Comparison of ENCODE assay signal across 1 cellular context in the genomic region with DNA sequence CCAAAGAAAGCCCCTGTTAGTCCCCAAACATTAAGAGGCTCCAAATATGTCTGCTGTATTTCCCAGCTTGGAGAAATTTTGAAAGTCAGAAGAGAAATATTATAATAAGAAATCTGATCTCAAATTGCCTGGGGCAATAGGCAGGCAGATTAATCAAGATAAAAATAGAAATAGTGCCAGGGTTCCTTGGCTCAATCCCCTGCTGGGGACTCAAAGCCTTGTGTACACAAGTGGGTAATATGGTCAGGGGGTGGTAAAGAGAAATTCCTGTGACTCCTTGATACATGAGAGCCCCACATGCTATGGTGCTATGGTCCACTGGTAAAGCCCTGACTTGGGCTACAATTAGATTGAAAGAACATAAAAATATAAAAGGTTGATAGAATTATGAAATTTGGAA.
TF ChIP-seq lines count a peak whose summit lies in the region.

No MANE protein-coding gene starts in this region.

TF ChIP-seq in GM23338, 12 proteins besides CTCF, POLR2A, EP300 and RAD21 (continued from another document):
- TF ChIP-seq, protein P1, sequence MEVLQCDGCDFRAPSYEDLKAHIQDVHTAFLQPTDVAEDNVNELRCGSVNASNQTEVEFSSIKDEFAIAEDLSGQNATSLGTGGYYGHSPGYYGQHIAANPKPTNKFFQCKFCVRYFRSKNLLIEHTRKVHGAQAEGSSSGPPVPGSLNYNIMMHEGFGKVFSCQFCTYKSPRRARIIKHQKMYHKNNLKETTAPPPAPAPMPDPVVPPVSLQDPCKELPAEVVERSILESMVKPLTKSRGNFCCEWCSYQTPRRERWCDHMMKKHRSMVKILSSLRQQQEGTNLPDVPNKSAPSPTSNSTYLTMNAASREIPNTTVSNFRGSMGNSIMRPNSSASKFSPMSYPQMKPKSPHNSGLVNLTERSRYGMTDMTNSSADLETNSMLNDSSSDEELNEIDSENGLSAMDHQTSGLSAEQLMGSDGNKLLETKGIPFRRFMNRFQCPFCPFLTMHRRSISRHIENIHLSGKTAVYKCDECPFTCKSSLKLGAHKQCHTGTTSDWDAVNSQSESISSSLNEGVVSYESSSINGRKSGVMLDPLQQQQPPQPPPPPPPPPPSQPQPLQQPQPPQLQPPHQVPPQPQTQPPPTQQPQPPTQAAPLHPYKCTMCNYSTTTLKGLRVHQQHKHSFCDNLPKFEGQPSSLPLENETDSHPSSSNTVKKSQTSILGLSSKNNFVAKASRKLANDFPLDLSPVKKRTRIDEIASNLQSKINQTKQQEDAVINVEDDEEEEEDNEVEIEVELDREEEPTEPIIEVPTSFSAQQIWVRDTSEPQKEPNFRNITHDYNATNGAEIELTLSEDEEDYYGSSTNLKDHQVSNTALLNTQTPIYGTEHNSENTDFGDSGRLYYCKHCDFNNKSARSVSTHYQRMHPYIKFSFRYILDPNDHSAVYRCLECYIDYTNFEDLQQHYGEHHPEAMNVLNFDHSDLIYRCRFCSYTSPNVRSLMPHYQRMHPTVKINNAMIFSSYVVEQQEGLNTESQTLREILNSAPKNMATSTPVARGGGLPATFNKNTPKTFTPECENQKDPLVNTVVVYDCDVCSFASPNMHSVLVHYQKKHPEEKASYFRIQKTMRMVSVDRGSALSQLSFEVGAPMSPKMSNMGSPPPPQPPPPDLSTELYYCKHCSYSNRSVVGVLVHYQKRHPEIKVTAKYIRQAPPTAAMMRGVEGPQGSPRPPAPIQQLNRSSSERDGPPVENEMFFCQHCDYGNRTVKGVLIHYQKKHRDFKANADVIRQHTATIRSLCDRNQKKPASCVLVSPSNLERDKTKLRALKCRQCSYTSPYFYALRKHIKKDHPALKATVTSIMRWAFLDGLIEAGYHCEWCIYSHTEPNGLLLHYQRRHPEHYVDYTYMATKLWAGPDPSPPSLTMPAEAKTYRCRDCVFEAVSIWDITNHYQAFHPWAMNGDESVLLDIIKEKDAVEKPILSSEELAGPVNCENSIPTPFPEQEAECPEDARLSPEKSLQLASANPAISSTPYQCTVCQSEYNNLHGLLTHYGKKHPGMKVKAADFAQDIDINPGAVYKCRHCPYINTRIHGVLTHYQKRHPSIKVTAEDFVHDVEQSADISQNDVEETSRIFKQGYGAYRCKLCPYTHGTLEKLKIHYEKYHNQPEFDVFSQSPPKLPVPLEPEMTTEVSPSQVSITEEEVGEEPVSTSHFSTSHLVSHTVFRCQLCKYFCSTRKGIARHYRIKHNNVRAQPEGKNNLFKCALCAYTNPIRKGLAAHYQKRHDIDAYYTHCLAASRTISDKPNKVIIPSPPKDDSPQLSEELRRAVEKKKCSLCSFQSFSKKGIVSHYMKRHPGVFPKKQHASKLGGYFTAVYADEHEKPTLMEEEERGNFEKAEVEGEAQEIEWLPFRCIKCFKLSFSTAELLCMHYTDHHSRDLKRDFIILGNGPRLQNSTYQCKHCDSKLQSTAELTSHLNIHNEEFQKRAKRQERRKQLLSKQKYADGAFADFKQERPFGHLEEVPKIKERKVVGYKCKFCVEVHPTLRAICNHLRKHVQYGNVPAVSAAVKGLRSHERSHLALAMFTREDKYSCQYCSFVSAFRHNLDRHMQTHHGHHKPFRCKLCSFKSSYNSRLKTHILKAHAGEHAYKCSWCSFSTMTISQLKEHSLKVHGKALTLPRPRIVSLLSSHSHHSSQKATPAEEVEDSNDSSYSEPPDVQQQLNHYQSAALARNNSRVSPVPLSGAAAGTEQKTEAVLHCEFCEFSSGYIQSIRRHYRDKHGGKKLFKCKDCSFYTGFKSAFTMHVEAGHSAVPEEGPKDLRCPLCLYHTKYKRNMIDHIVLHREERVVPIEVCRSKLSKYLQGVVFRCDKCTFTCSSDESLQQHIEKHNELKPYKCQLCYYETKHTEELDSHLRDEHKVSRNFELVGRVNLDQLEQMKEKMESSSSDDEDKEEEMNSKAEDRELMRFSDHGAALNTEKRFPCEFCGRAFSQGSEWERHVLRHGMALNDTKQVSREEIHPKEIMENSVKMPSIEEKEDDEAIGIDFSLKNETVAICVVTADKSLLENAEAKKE (CRISPR knock-in tag; IDR thresholded peaks at IDR 0.05) = no peak
- no peak for TF ChIP-seq CREB1 (CRISPR knock-in tag; IDR thresholded peaks at IDR 0.05; ENCODE audit: low read depth)
